11 cellular contexts compared by ENCODE assay signal in genomic region chr12:129486931-129487330, GRCh38.
"Had no signal": no experiment of that assay in that cellular context is flagged by ENCODE, and none has a peak within 500 bp of the region (broad histone marks: within the 10 kb centered on the region; RNA-seq: fewer than 3 reads in every experiment).

No MANE protein-coding gene starts in this region.

- DNase-seq: cortex of kidney; dorsolateral prefrontal cortex; effector memory CD4-positive, alpha-beta T cell; heart left ventricle; hippocampal formation; mesendoderm; naive thymus-derived CD8-positive, alpha-beta T cell; small intestine; stimulated activated CD4-positive, alpha-beta T cell treated with anti-CD3 and anti-CD28 coated beads, Interleukin-2, amount 100 ng/mL, for 48 hours; stimulated activated naive CD4-positive, alpha-beta T cell treated with Interleukin-2 at 50 U/mL for 16 hours had no signal

- ATAC-seq: esophagus mucosa; heart left ventricle; naive thymus-derived CD8-positive, alpha-beta T cell had no signal
